ENCODE assay signal across 8 cellular contexts in genomic region chr2:54524236-54524991, GRCh38.
DNase-seq lines count a peak whose midpoint lies in the region; ATAC-seq, FAIRE-seq and TF ChIP-seq lines count a peak whose summit lies in the region.
"Had no signal": no experiment of that assay in that cellular context is flagged by ENCODE, and none has a peak within 500 bp of the region (broad histone marks: within the 10 kb centered on the region; RNA-seq: fewer than 3 reads in every experiment).

No MANE protein-coding gene starts in this region.

- no peaks in the 10 kb centered on the region for H3K27me3 ChIP-seq in skeletal muscle satellite cell (ENCODE audit: control insufficient read depth, insufficient read depth, low read length)

- no peak overlapping the region for H3K4me3 ChIP-seq in skeletal muscle satellite cell (ENCODE audit: low read length)

- no peaks in the 10 kb centered on the region for H3K9me3 Mint-ChIP-seq in chondrocyte (ENCODE audit: low read depth)

- H3K27ac Mint-ChIP-seq in chondrocyte (ENCODE audit: unreplicated experiment), result peak overlapping the region; percentile 97

- H3K9ac ChIP-seq in skeletal muscle satellite cell (ENCODE audit: low read depth, low read length), result peak overlapping the region; percentile 23
- H3K9ac ChIP-seq: parathyroid adenoma had no signal

- peaks cover 84% of the 10 kb centered on the region for H3K4me1 Mint-ChIP-seq in chondrocyte (ENCODE audit: low read depth)

- FAIRE-seq in H54 (lab: Jason Lieb, UNC), result peak; percentile 71

- H3K36me3 Mint-ChIP-seq in chondrocyte (ENCODE audit: low read depth), result peaks cover 19% of the 10 kb centered on the region

- peak overlapping the region; percentile 17 for H3K4me3 Mint-ChIP-seq in chondrocyte (ENCODE audit: unreplicated experiment)

- no peaks in the 10 kb centered on the region for H3K9me3 ChIP-seq in skeletal muscle satellite cell (replicated peaks; ENCODE audit: low read length)

- peak; percentile 61 for ATAC-seq in GM18508 (IDR thresholded peaks at IDR 0.05; ENCODE audit: insufficient read depth, unreplicated experiment)
- no peak for ATAC-seq in GM19397 (IDR thresholded peaks at IDR 0.05; ENCODE audit: unreplicated experiment)

- TF ChIP-seq CTCF in chondrocyte (IDR thresholded peaks at IDR 0.05), result no peak

- H3K4me2 ChIP-seq in skeletal muscle satellite cell (ENCODE audit: low read length), result peak overlapping the region; percentile 33

- H3K36me3 ChIP-seq in skeletal muscle satellite cell (ENCODE audit: insufficient read depth, low read length), result peaks cover 33% of the 10 kb centered on the region

- no peaks in the 10 kb centered on the region for H3K27me3 Mint-ChIP-seq in chondrocyte (ENCODE audit: low read depth)

- peaks cover 47% of the 10 kb centered on the region for H3K4me1 ChIP-seq in skeletal muscle satellite cell (ENCODE audit: control insufficient read depth, insufficient read depth, low read length)

- TF ChIP-seq POLR2A in H54 (IDR thresholded peaks at IDR 0.05; ENCODE audit: low read depth, low read length), result 0 out of 2 replicates have a peak, but pooled peaks have one; percentile 22

- peak; percentile 59 for DNase-seq in H54 (ENCODE audit: insufficient read length, low spot score)
- DNase-seq in NCI-H2107 treated with DMSO at 0.1 percent for 48 hours (lab: John Stamatoyannopoulos, UW; ENCODE audit: unreplicated experiment), result peak; percentile 37
- no peak for DNase-seq in chondrocyte (ENCODE audit: low spot score)
- DNase-seq in NCI-H524 treated with DMSO at 0.1 percent for 48 hours (lab: John Stamatoyannopoulos, UW), result no peak

Comparison
In these comparisons a context has a peak if more than half of its experiments do, and no peak if none do; other contexts are left out.
1. DNase-seq: peak in H54 (single experiment) and NCI-H2107 treated with DMSO at 0.1 percent for 48 hours (single experiment); none in chondrocyte (single experiment) and NCI-H524 treated with DMSO at 0.1 percent for 48 hours (single experiment).